In genomic region chr6:36038120-36038876, GRCh38 we compare ENCODE assay signal across 13 cellular contexts. TPM values are rescaled to one million over a fixed set of nuclear protein-coding genes. Genes with fewer than 3 reads are reported as not detected.
A peak's percentile ranks its signal among the peaks of the same experiment; 100 is the strongest.
DNase-seq lines count a peak whose midpoint lies in the region; ATAC-seq, FAIRE-seq and TF ChIP-seq lines count a peak whose summit lies in the region.
"Had no signal": no experiment of that assay in that cellular context is flagged by ENCODE, and none has a peak within 500 bp of the region (broad histone marks: within the 10 kb centered on the region; RNA-seq: fewer than 3 reads in every experiment).

No MANE protein-coding gene starts in this region.

- in situ Hi-C loops in K562 (cut with MboI), result no loop called here

- no peak overlapping the region for H2AFZ ChIP-seq in K562 (ENCODE audit: low read depth, low read length)

- H3K4me3 ChIP-seq in K562 (no peak overlapping the region), right lobe of liver (no peak overlapping the region), thoracic aorta (peak overlapping the region; percentile 7)
- H3K4me3 ChIP-seq: A549 had no signal

- H3K9me3 ChIP-seq in K562 (replicated peaks; ENCODE audit: control insufficient read depth, insufficient read depth, low read depth, low read length) (no peaks in the 10 kb centered on the region), right lobe of liver (no peaks in the 10 kb centered on the region), thoracic aorta (no peaks in the 10 kb centered on the region)
- H3K9me3 ChIP-seq: A549 had no signal

- peaks cover 89% of the 10 kb centered on the region for H3K79me2 ChIP-seq in K562 (ENCODE audit: control insufficient read depth, insufficient read depth, low read length)

- no peak for TF ChIP-seq EP300 in K562 (IDR thresholded peaks at IDR 0.05; ENCODE audit: low read length)

- H3K27me3 ChIP-seq in K562 (ENCODE audit: control insufficient read depth in 2 of 2, insufficient read depth in 2 of 2, low read length in 2 of 2) (no peaks in the 10 kb centered on the region), right lobe of liver (no peaks in the 10 kb centered on the region), thoracic aorta (replicated peaks; ENCODE audit: insufficient read depth) (no peaks in the 10 kb centered on the region)

- FAIRE-seq in K562 (lab: Jason Lieb, UNC), result peak; percentile 60
- FAIRE-seq: A549 had no signal

- WGBS in K562 (ENCODE audit: insufficient coverage, low coverage, missing lambda C conversion rate), result 56% methylated on average over 4 of the region's 4 CpGs
- WGBS in right lobe of liver (ENCODE audit: insufficient coverage, low coverage, low lambda C conversion rate, missing lambda C conversion rate), result 36% methylated on average over 4 of the region's 4 CpGs

- H3K36me3 Mint-ChIP-seq in activated CD4-positive, alpha-beta T cell treated with anti-CD3 and anti-CD28 coated beads, Interleukin-2, amount 10 ng/mL, durations not matched to agents 7 days and 5 days (ENCODE audit: low read depth), result peaks cover 19% of the 10 kb centered on the region

- CTCF ChIA-PET in activated CD4-positive, alpha-beta T cell treated with anti-CD3 and anti-CD28 coated beads, Interleukin-2, amount 10 ng/mL, durations not matched to agents 7 days and 5 days (lab: Charles Lee), result interaction anchor here (1.1 kb wide), 1 partner anchor 11 kb away, joined by 7 read pairs; the partner anchor contains the start of gene MAPK14
- CTCF ChIA-PET in K562 (lab: Yijun Ruan, JAX; ENCODE audit: low intra/inter-chr PET ratio), result no interaction called here

- peaks cover 61% of the 10 kb centered on the region for H3K4me1 Mint-ChIP-seq in activated CD4-positive, alpha-beta T cell treated with anti-CD3 and anti-CD28 coated beads, Interleukin-2, amount 10 ng/mL, durations not matched to agents 7 days and 5 days

- H3K27ac Mint-ChIP-seq in activated CD4-positive, alpha-beta T cell treated with anti-CD3 and anti-CD28 coated beads, Interleukin-2, amount 10 ng/mL, durations not matched to agents 7 days and 5 days, result peak overlapping the region; percentile 3
- H3K27ac Mint-ChIP-seq: activated CD4-positive, alpha-beta memory T cell treated with anti-CD3 and anti-CD28 coated beads, Interleukin-2, amount 10 ng/mL, durations not matched to agents 7 days and 5 days had no signal

- H3K27me3 Mint-ChIP-seq in activated CD4-positive, alpha-beta T cell treated with anti-CD3 and anti-CD28 coated beads, Interleukin-2, amount 10 ng/mL, durations not matched to agents 7 days and 5 days, result no peaks in the 10 kb centered on the region
- H3K27me3 Mint-ChIP-seq: activated CD4-positive, alpha-beta memory T cell treated with anti-CD3 and anti-CD28 coated beads, Interleukin-2, amount 10 ng/mL, durations not matched to agents 7 days and 5 days had no signal

- no peak overlapping the region for H3K9ac ChIP-seq in K562 (ENCODE audit: insufficient read depth in 1 of 2, low read depth in 2 of 2, low read length in 2 of 2)

- intact Hi-C loops in K562 (cut with micrococcal nuclease) (no loop called here), right lobe of liver (cut with DNase I) (no loop called here)

- H4K20me1 ChIP-seq in K562 (replicated peaks; ENCODE audit: control insufficient read depth, insufficient read depth, low read length), result peaks cover 22% of the 10 kb centered on the region

- no peak for TF ChIP-seq CTCF in K562 (IDR thresholded peaks at IDR 0.05 in 2 of 3, conservative IDR thresholded peaks at IDR 0.05 in 1 of 3; ENCODE audit: insufficient read depth in 2 of 3, low read depth in 1 of 3, low read length in 3 of 3)
- no peak for TF ChIP-seq CTCF in right lobe of liver (IDR thresholded peaks at IDR 0.05)
- no peak for TF ChIP-seq CTCF in thoracic aorta (IDR thresholded peaks at IDR 0.05)

- H3K36me3 ChIP-seq in K562 (ENCODE audit: control insufficient read depth, insufficient read depth, low read length), result no peaks in the 10 kb centered on the region; the same call in 2 of the 3 replicates
- H3K36me3 ChIP-seq in right lobe of liver, result no peaks in the 10 kb centered on the region
- no peaks in the 10 kb centered on the region for H3K36me3 ChIP-seq in thoracic aorta

- H3K4me2 ChIP-seq in K562 (ENCODE audit: insufficient read depth, low read length), result no peak overlapping the region

- no peaks in the 10 kb centered on the region for H3K9me1 ChIP-seq in K562 (ENCODE audit: control insufficient read depth, insufficient read depth, low read length)

- H3K4me1 ChIP-seq in K562 (replicated peaks in 1 of 2; ENCODE audit: control insufficient read depth in 2 of 2, insufficient read depth in 2 of 2, low read length in 2 of 2) (peaks cover 3 to 12% of the 10 kb centered on the region in 2 experiments; a peak in 3 of 5 replicates), right lobe of liver (peaks cover 0 to 50% (median 11%) of the 10 kb centered on the region in 4 donors), thoracic aorta (ENCODE audit: control insufficient read depth in 1 of 2, low read depth in 2 of 2) (peaks cover 56 to 74% of the 10 kb centered on the region in 2 donors)

- DNase-seq in activated CD4-positive, alpha-beta T cell treated with anti-CD3 and anti-CD28 coated beads, Interleukin-2, amount 10 ng/mL, durations not matched to agents 7 days and 5 days, result no peak
- no peak for DNase-seq in activated CD4-positive, alpha-beta T cell treated with anti-CD3 and anti-CD28 coated beads, Interleukin-2, amount 50 U/mL, for 1 hour
- no peak for DNase-seq in K562 (ENCODE audit: extremely low read depth in 1 of 4, low spot score in 3 of 4)
- no peak for DNase-seq in right lobe of liver
- DNase-seq in thoracic aorta (ENCODE audit: low spot score), result no peak
- DNase-seq in activated CD8-positive, alpha-beta memory T cell treated with anti-CD3 and anti-CD28 coated beads for 24 hours, result no peak
- DNase-seq in NCI-H82 treated with DMSO at 0.1 percent for 48 hours (lab: John Stamatoyannopoulos, UW; ENCODE audit: unreplicated experiment), result no peak
- DNase-seq: activated CD4-positive, alpha-beta memory T cell treated with anti-CD3 and anti-CD28 coated beads, Interleukin-2, amount 10 ng/mL, durations not matched to agents 7 days and 5 days; EL; NCI-H1105; NCI-H748 treated with DMSO at 0.1 percent for 48 hours had no signal

- BruUV-seq in K562 (replicated peaks; lab: Mats Ljungman, UMichigan), result no TSS peak

- H3K27ac ChIP-seq in K562 (ENCODE audit: extremely low read depth, low read depth, low read length) (no peak overlapping the region), right lobe of liver (no peak overlapping the region), thoracic aorta (peak overlapping the region in 1 of 2 donors; percentile 25)
- H3K27ac ChIP-seq: A549 had no signal

- TF ChIP-seq POLR2A in K562 (conservative IDR thresholded peaks at IDR 0.05), result no peak
- TF ChIP-seq POLR2A in right lobe of liver (IDR thresholded peaks at IDR 0.05), result no peak

- H3K4me3 Mint-ChIP-seq in activated CD4-positive, alpha-beta T cell treated with anti-CD3 and anti-CD28 coated beads, Interleukin-2, amount 10 ng/mL, durations not matched to agents 7 days and 5 days, result no peak overlapping the region
- H3K4me3 Mint-ChIP-seq: activated CD4-positive, alpha-beta memory T cell treated with anti-CD3 and anti-CD28 coated beads, Interleukin-2, amount 10 ng/mL, durations not matched to agents 7 days and 5 days had no signal

- no peak for TF ChIP-seq RAD21 in K562 (CRISPR knock-in tag; conservative IDR thresholded peaks at IDR 0.05 in 1 of 2, IDR thresholded peaks at IDR 0.05 in 1 of 2)

- H3K9me3 Mint-ChIP-seq in activated CD4-positive, alpha-beta T cell treated with anti-CD3 and anti-CD28 coated beads, Interleukin-2, amount 10 ng/mL, durations not matched to agents 7 days and 5 days, result no peaks in the 10 kb centered on the region
- H3K9me3 Mint-ChIP-seq: activated CD4-positive, alpha-beta memory T cell treated with anti-CD3 and anti-CD28 coated beads, Interleukin-2, amount 10 ng/mL, durations not matched to agents 7 days and 5 days had no signal

- POLR2A ChIA-PET in activated CD4-positive, alpha-beta T cell treated with anti-CD3 and anti-CD28 coated beads, Interleukin-2, amount 10 ng/mL, durations not matched to agents 7 days and 5 days (lab: Charles Lee), result interaction anchor here (0.9 kb wide), 1 partner anchor 10 kb away, joined by 3 read pairs; no protein-coding TSS in a partner anchor
- POLR2A ChIA-PET in K562 (lab: Yijun Ruan, JAX), result interaction anchor here (0.6 to 2.6 kb wide), 5 partner anchors 8 to 150 kb away, joined by 3 to 37 read pairs (median 5); partner anchors contain the start of gene MAPK14

- ATAC-seq in K562 (peak; percentile 59), right lobe of liver (peak; percentile 47 to 68 (median 60)), thoracic aorta (ENCODE audit: insufficient number of reproducible peaks, low FRiP score, low read depth) (peak; percentile 36), HG02588 (IDR thresholded peaks at IDR 0.05; ENCODE audit: unreplicated experiment) (no peak)
- ATAC-seq: A549 had no signal

RNA-seq across cellular contexts. Expression of gene MAPK14, which starts 10.7 kb away (rescaled TPM):
- 10 to 100 TPM; 66.7 to 68.6 TPM for total RNA-seq in activated CD4-positive, alpha-beta T cell treated with anti-CD3 and anti-CD28 coated beads, Interleukin-2, amount 10 ng/mL, durations not matched to agents 7 days and 5 days
- total RNA-seq in K562 (2011; cell fraction: chromatin; rRNA removed; ENCODE audit: low replicate concordance), result 97.7 and 174 TPM in 2 replicates
- total RNA-seq in K562 (2011; cell fraction: nucleolus; rRNA removed), result 48.2 and 54.3 TPM in 2 replicates
- 120 and 207 TPM in 2 replicates for total RNA-seq in K562 (2011; cell fraction: nucleoplasm; rRNA removed)
- total RNA-seq in K562 (2014; rRNA removed) (27.8 and 34.0 TPM in 2 replicates), K562 (2014; rRNA removed; fragmentation: Illumina TruSeq; extraction: Trizol) (41.5 and 42.5 TPM in 2 replicates), K562 (2015; rRNA removed; fragmentation: Illumina TruSeq; extraction: Trizol) (41.9 and 44.9 TPM in 2 replicates), K562 (2021) (37.2 and 45.4 TPM in 2 replicates), right lobe of liver (10 to 100 TPM; 37.9 to 53.3 (median 45.3) TPM), thoracic aorta (100 to 1,000 TPM in 1 of 2 donors, 10 to 100 TPM in 1; 61.9 to 106 TPM)
- polyA plus RNA-seq in K562 (2011; rRNA removed) (57.9 and 62.7 TPM in 2 replicates), K562 (2014; fragmentation: Illumina TruSeq; extraction: Trizol) (31.3 and 35.5 TPM in 2 replicates), K562 (2014; fragmentation: Nextera tagmentation; extraction: Ambion mirVana) (10 to 100 TPM in 1 of 2 experiments, 1 to 10 TPM in 1; 8.8 to 11.8 TPM), K562 (2014; rRNA removed) (30.1 and 32.7 TPM in 2 replicates)
- 22.2 and 39.3 TPM in 2 replicates for polyA plus RNA-seq in K562 (2011; cell fraction: cytosol; rRNA removed)
- polyA plus RNA-seq in K562 (2011; cell fraction: nucleus; rRNA removed), result 44.9 and 53.3 TPM in 2 replicates
- polyA plus RNA-seq in K562 (2012), result 28.4 and 30.6 TPM in 2 replicates
- 102 and 107 TPM in 2 replicates for polyA minus RNA-seq in K562 (2011; rRNA and poly(A)+ RNA removed)
- polyA minus RNA-seq in K562 (2011; cell fraction: cytosol; rRNA and poly(A)+ RNA removed), result 25.3 and 39.2 TPM in 2 replicates
- polyA minus RNA-seq in K562 (2011; cell fraction: nucleus; rRNA and poly(A)+ RNA removed), result 51.0 and 75.9 TPM in 2 replicates

RNA-seq across cellular contexts. Expression of gene SLC26A8, which starts 13.9 kb away (rescaled TPM):
- total RNA-seq in activated CD4-positive, alpha-beta T cell treated with anti-CD3 and anti-CD28 coated beads, Interleukin-2, amount 10 ng/mL, durations not matched to agents 7 days and 5 days, result not detected
- not detected in 2 replicates for total RNA-seq in K562 (2011; cell fraction: chromatin; rRNA removed; ENCODE audit: low replicate concordance)
- not detected in 2 replicates for total RNA-seq in K562 (2011; cell fraction: nucleolus; rRNA removed)
- not detected in 2 replicates for total RNA-seq in K562 (2011; cell fraction: nucleoplasm; rRNA removed)
- total RNA-seq in K562 (2014; rRNA removed), result not detected in 2 replicates
- total RNA-seq in K562 (2014; rRNA removed; fragmentation: Illumina TruSeq; extraction: Trizol), result not detected in 2 replicates
- total RNA-seq in K562 (2015; rRNA removed; fragmentation: Illumina TruSeq; extraction: Trizol), result not detected in 2 replicates
- not detected in 2 replicates for total RNA-seq in K562 (2021)
- not detected in 2 replicates for polyA plus RNA-seq in K562 (2011; rRNA removed)
- not detected in 2 replicates for polyA plus RNA-seq in K562 (2011; cell fraction: cytosol; rRNA removed)
- polyA plus RNA-seq in K562 (2011; cell fraction: nucleus; rRNA removed), result not detected in 2 replicates
- polyA plus RNA-seq in K562 (2012), result not detected in 2 replicates
- polyA plus RNA-seq in K562 (2014; fragmentation: Illumina TruSeq; extraction: Trizol), result not detected in 2 replicates
- polyA plus RNA-seq in K562 (2014; fragmentation: Nextera tagmentation; extraction: Ambion mirVana), result not detected
- not detected in 2 replicates for polyA plus RNA-seq in K562 (2014; rRNA removed)
- not detected in 2 replicates for polyA minus RNA-seq in K562 (2011; rRNA and poly(A)+ RNA removed)
- polyA minus RNA-seq in K562 (2011; cell fraction: cytosol; rRNA and poly(A)+ RNA removed), result not detected in 2 replicates
- not detected in 2 replicates for polyA minus RNA-seq in K562 (2011; cell fraction: nucleus; rRNA and poly(A)+ RNA removed)
- under 1 TPM; 0.06 to 0.33 (median 0.09) TPM for total RNA-seq in right lobe of liver
- total RNA-seq in thoracic aorta, result under 1 TPM in 1 of 2 donors, not detected in 1; 0.28 TPM
- total RNA-seq: activated CD4-positive, alpha-beta memory T cell treated with anti-CD3 and anti-CD28 coated beads, Interleukin-2, amount 10 ng/mL, durations not matched to agents 7 days and 5 days had no signal
- polyA plus RNA-seq: A549 had no signal
